In genomic region chr13:103883152-103883551, GRCh38 we compare ENCODE assay signal across 1 cellular context.
TF ChIP-seq lines count a peak whose summit lies in the region.

No MANE protein-coding gene starts in this region.

TF ChIP-seq in HepG2, 621 proteins besides CTCF, POLR2A, EP300 and RAD21 (continued from another document):
- TF ChIP-seq ARID5B (CRISPR knock-in tag; IDR thresholded peaks at IDR 0.05) (peak; percentile 61), ZNF605 (CRISPR knock-in tag; IDR thresholded peaks at IDR 0.05) (no peak), XBP1 (CRISPR knock-in tag; IDR thresholded peaks at IDR 0.05) (no peak), ZKSCAN1 (IDR thresholded peaks at IDR 0.05; ENCODE audit: low read length) (no peak), ETV5 (CRISPR knock-in tag; IDR thresholded peaks at IDR 0.05; ENCODE audit: borderline replicate concordance) (no peak), ZNF562 (CRISPR knock-in tag; IDR thresholded peaks at IDR 0.05; ENCODE audit: borderline replicate concordance) (no peak), ZNF609 (CRISPR knock-in tag; IDR thresholded peaks at IDR 0.05; ENCODE audit: borderline replicate concordance) (no peak), CREM (IDR thresholded peaks at IDR 0.05) (no peak), CREM (CRISPR knock-in tag; IDR thresholded peaks at IDR 0.05) (no peak), CBX5 (CRISPR knock-in tag; IDR thresholded peaks at IDR 0.05; ENCODE audit: borderline replicate concordance) (0 out of 2 replicates have a peak, but pooled peaks have one; percentile 16), ATAD3A (CRISPR knock-in tag; IDR thresholded peaks at IDR 0.05) (no peak), HOXD1 (CRISPR knock-in tag; IDR thresholded peaks at IDR 0.05) (no peak), HNF1B (CRISPR knock-in tag; IDR thresholded peaks at IDR 0.05) (0 out of 2 replicates have a peak, but pooled peaks have one; percentile 26), SOX5 (CRISPR knock-in tag; IDR thresholded peaks at IDR 0.05; ENCODE audit: borderline replicate concordance) (peak; percentile 67; the same call in 1 of the 2 replicates), PCBP1 (IDR thresholded peaks at IDR 0.05; ENCODE audit: borderline replicate concordance, low read depth, low read length) (no peak), MAZ (IDR thresholded peaks at IDR 0.05; ENCODE audit: borderline replicate concordance, low read depth, low read length) (no peak), MAZ (CRISPR knock-in tag; IDR thresholded peaks at IDR 0.05; ENCODE audit: low read depth) (no peak), FOXP4 (CRISPR knock-in tag; IDR thresholded peaks at IDR 0.05) (peak; percentile 30; the same call in 1 of the 2 replicates), ZNF143 (CRISPR knock-in tag; IDR thresholded peaks at IDR 0.05) (no peak), ZNF761 (CRISPR knock-in tag; conservative IDR thresholded peaks at IDR 0.05) (no peak), NFIC (IDR thresholded peaks at IDR 0.05; ENCODE audit: low read length) (no peak), STAG1 (CRISPR knock-in tag; IDR thresholded peaks at IDR 0.05) (peak; percentile 85)
